In the genomic region with DNA sequence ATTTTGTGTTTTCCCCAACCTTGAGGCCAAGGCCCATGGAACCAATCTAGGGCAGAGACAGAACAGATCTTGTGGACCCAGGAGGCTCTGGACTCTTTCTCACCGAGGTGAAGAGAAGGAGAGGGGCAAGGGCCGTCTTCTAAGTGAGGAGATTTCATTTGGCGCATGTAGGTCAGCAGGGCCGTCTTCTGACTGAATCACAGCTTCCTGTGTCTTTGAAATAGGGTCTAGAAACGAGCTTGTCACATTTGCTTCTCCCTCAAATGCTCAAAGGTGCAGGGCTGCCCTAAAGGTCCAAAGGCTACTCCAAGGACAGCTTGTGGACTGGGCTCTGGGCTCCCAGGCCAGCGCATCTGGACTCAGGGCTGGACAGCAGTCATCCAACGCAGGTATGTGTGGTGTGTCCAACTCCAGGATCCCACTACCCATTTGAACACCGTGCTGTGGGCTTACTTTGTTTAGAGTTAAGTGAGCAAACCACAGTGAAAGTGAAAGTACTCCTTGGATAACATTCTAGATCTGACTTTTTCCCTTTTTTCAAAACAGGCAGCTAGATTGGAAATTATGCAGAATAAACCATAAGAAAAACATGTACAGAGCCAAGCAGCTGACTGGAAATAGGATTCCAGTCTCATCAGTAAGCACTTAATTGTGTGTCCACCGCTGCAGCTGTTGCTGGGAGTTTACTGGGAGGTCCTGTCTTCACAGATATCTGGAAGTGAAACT, we compare ENCODE assay signal across 14 cellular contexts.
DNase-seq lines count a peak whose midpoint lies in the region; ATAC-seq and TF ChIP-seq lines count a peak whose summit lies in the region.
"Had no signal": no experiment of that assay in that cellular context is flagged by ENCODE, and none has a peak within 500 bp of the region (broad histone marks: within the 10 kb centered on the region; RNA-seq: fewer than 3 reads in every experiment).

No MANE protein-coding gene starts in this region.

- no peak for DNase-seq in CD14-positive monocyte (ENCODE audit: low spot score)
- peak; percentile 23 for DNase-seq in NB4 (ENCODE audit: low read depth)
- DNase-seq in nephron progenitor cell: no peak
- no peak for DNase-seq in germinal center (ENCODE audit: low spot score)
- DNase-seq: activated CD4-positive, alpha-beta memory T cell treated with anti-CD3 and anti-CD28 coated beads, Interleukin-2, amount 10 ng/mL, durations not matched to agents 7 days and 5 days; cortex of kidney; H9; NCI-H1930 had no signal

- H3K4me3 ChIP-seq in NB4 (ENCODE audit: low read depth, low read length): peak overlapping the region; percentile 13
- H3K4me3 ChIP-seq: SJSA1 had no signal

- TF ChIP-seq POLR2A in NB4 (IDR thresholded peaks at IDR 0.05; ENCODE audit: extremely low read depth, insufficient read length): no peak

- ATAC-seq in GM21737 (IDR thresholded peaks at IDR 0.05; ENCODE audit: unreplicated experiment) (no peak), GM21786 (IDR thresholded peaks at IDR 0.05; ENCODE audit: unreplicated experiment) (no peak), GM21825 (IDR thresholded peaks at IDR 0.05; ENCODE audit: unreplicated experiment) (no peak)

- H3K36me3 Mint-ChIP-seq in CD14-positive monocyte (no peaks in the 10 kb centered on the region), nephron progenitor cell (ENCODE audit: low read depth) (no peaks in the 10 kb centered on the region)
- H3K36me3 Mint-ChIP-seq in dendritic cell treated with granulocyte-macrophage colony-stimulating factor and Interleukin-4, amounts not matched to agents 40 ng/mL and 50 ng/mL, for 4 days (ENCODE audit: low read depth): no peaks in the 10 kb centered on the region

- H3K4me1 Mint-ChIP-seq in CD14-positive monocyte (peaks cover 47% of the 10 kb centered on the region), nephron progenitor cell (no peaks in the 10 kb centered on the region)
- peaks cover 29% of the 10 kb centered on the region for H3K4me1 Mint-ChIP-seq in dendritic cell treated with granulocyte-macrophage colony-stimulating factor and Interleukin-4, amounts not matched to agents 40 ng/mL and 50 ng/mL, for 4 days (ENCODE audit: low read depth)
- H3K4me1 Mint-ChIP-seq: H9 had no signal

- peak overlapping the region; percentile 52 to 83 for H3K4me3 Mint-ChIP-seq in CD14-positive monocyte
- peak overlapping the region; percentile 20 for H3K4me3 Mint-ChIP-seq in dendritic cell treated with granulocyte-macrophage colony-stimulating factor and Interleukin-4, amounts not matched to agents 40 ng/mL and 50 ng/mL, for 4 days
- no peak overlapping the region for H3K4me3 Mint-ChIP-seq in nephron progenitor cell
- H3K4me3 Mint-ChIP-seq: activated CD4-positive, alpha-beta memory T cell treated with anti-CD3 and anti-CD28 coated beads, Interleukin-2, amount 10 ng/mL, durations not matched to agents 7 days and 5 days; H9 had no signal

- H3K27me3 Mint-ChIP-seq in CD14-positive monocyte (ENCODE audit: low read depth in 3 of 3) (peaks cover 0 to 4% (median 1%) of the 10 kb centered on the region in 3 donors), nephron progenitor cell (ENCODE audit: low read depth, poor library complexity) (peaks cover 12% of the 10 kb centered on the region)
- no peaks in the 10 kb centered on the region for H3K27me3 Mint-ChIP-seq in dendritic cell treated with granulocyte-macrophage colony-stimulating factor and Interleukin-4, amounts not matched to agents 40 ng/mL and 50 ng/mL, for 4 days
- H3K27me3 Mint-ChIP-seq: activated CD4-positive, alpha-beta memory T cell treated with anti-CD3 and anti-CD28 coated beads, Interleukin-2, amount 10 ng/mL, durations not matched to agents 7 days and 5 days had no signal

- TF ChIP-seq CTCF in CD14-positive monocyte (IDR thresholded peaks at IDR 0.05): no peak
- TF ChIP-seq CTCF in NB4 (IDR thresholded peaks at IDR 0.05; ENCODE audit: low read depth, low read length): no peak
- no peak for TF ChIP-seq CTCF in nephron progenitor cell (IDR thresholded peaks at IDR 0.05)

- H3K27ac Mint-ChIP-seq in CD14-positive monocyte (peak overlapping the region; percentile 49 to 89 (median 85)), nephron progenitor cell (peak overlapping the region; percentile 62)
- peak overlapping the region; percentile 24 for H3K27ac Mint-ChIP-seq in dendritic cell treated with granulocyte-macrophage colony-stimulating factor and Interleukin-4, amounts not matched to agents 40 ng/mL and 50 ng/mL, for 4 days
- H3K27ac Mint-ChIP-seq: activated CD4-positive, alpha-beta memory T cell treated with anti-CD3 and anti-CD28 coated beads, Interleukin-2, amount 10 ng/mL, durations not matched to agents 7 days and 5 days; H9; progenitor cell of endocrine pancreas had no signal

- H3K9me3 Mint-ChIP-seq in CD14-positive monocyte (no peaks in the 10 kb centered on the region), nephron progenitor cell (no peaks in the 10 kb centered on the region)
- H3K9me3 Mint-ChIP-seq in dendritic cell treated with granulocyte-macrophage colony-stimulating factor and Interleukin-4, amounts not matched to agents 40 ng/mL and 50 ng/mL, for 4 days: no peaks in the 10 kb centered on the region
- H3K9me3 Mint-ChIP-seq: activated CD4-positive, alpha-beta memory T cell treated with anti-CD3 and anti-CD28 coated beads, Interleukin-2, amount 10 ng/mL, durations not matched to agents 7 days and 5 days had no signal

- intact Hi-C loops in CD14-positive monocyte (cut with micrococcal nuclease): no loop called here
- intact Hi-C loops in dendritic cell treated with granulocyte-macrophage colony-stimulating factor and Interleukin-4, amounts not matched to agents 40 ng/mL and 50 ng/mL, for 4 days (cut with micrococcal nuclease): no loop called here

Comparison
In these comparisons a context has a peak if more than half of its experiments do, and no peak if none do; other contexts are left out.
1. H3K27ac Mint-ChIP-seq: peak in every context shown above with its lines; median percentile 85 in CD14-positive monocyte; 62 in nephron progenitor cell; 24 in dendritic cell treated with granulocyte-macrophage colony-stimulating factor and Interleukin-4, amounts not matched to agents 40 ng/mL and 50 ng/mL, for 4 days.